15 cellular contexts compared by ENCODE assay signal in the genomic region with DNA sequence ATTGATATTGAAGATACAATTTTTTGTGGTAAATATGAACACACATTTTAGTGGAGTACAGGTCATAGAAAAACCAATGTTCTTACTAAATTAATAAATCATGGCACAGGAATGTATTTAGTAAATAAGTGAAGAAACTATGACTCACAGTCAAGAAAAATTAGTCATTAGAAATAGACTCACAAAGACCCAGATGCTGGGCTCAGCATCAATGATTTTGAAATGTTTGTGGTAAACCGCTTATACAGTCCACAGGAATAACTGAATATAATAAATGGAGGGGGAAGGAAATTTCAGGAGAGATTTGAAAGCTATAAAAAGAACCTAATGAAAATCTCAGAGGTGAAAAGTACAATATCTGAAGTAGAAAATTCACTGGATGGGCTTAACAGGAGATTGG.
A peak's percentile ranks its signal among the peaks of the same experiment; 100 is the strongest.
DNase-seq lines count a peak whose midpoint lies in the region; ATAC-seq and TF ChIP-seq lines count a peak whose summit lies in the region.
"Had no signal": no experiment of that assay in that cellular context is flagged by ENCODE, and none has a peak within 500 bp of the region (broad histone marks: within the 10 kb centered on the region; RNA-seq: fewer than 3 reads in every experiment).

No MANE protein-coding gene starts in this region.

- no peak for ATAC-seq in HG03196 (IDR thresholded peaks at IDR 0.05; ENCODE audit: unreplicated experiment)
- ATAC-seq: activated naive CD4-positive, alpha-beta T cell treated with anti-CD3 and anti-CD28 coated beads, Interleukin-2, amount 50 U/mL, for 72 hours had no signal

- H3K4me1 Mint-ChIP-seq in activated CD4-positive, alpha-beta T cell treated with anti-CD3 and anti-CD28 coated beads, Interleukin-2, amount 10 ng/mL, durations not matched to agents 7 days and 5 days: no peaks in the 10 kb centered on the region
- H3K4me1 Mint-ChIP-seq: mesothelial cell of epicardium had no signal

- no peaks in the 10 kb centered on the region for H3K27me3 ChIP-seq in esophagus squamous epithelium
- H3K27me3 ChIP-seq in hepatocyte: no peaks in the 10 kb centered on the region

- H3K36me3 Mint-ChIP-seq in activated CD4-positive, alpha-beta T cell treated with anti-CD3 and anti-CD28 coated beads, Interleukin-2, amount 10 ng/mL, durations not matched to agents 7 days and 5 days (ENCODE audit: low read depth): no peaks in the 10 kb centered on the region
- H3K36me3 Mint-ChIP-seq: activated naive CD4-positive, alpha-beta T cell treated with anti-CD3 and anti-CD28 coated beads, Interleukin-2, amount 50 U/mL, for 72 hours; mesothelial cell of epicardium had no signal

- H3K36me3 ChIP-seq in esophagus squamous epithelium (no peaks in the 10 kb centered on the region), hepatocyte (replicated peaks; ENCODE audit: insufficient read depth, low read depth) (no peaks in the 10 kb centered on the region)
- H3K36me3 ChIP-seq: HAP-1 had no signal

- intact Hi-C loops in esophagus squamous epithelium (cut with DNase I): no loop called here

- no peaks in the 10 kb centered on the region for H4K20me1 ChIP-seq in hepatocyte (ENCODE audit: insufficient read depth, poor library complexity, severe bottlenecking)

- POLR2A ChIA-PET in activated CD4-positive, alpha-beta T cell treated with anti-CD3 and anti-CD28 coated beads, Interleukin-2, amount 10 ng/mL, durations not matched to agents 7 days and 5 days (lab: Charles Lee): no interaction called here

- H3K27me3 Mint-ChIP-seq in activated CD4-positive, alpha-beta T cell treated with anti-CD3 and anti-CD28 coated beads, Interleukin-2, amount 10 ng/mL, durations not matched to agents 7 days and 5 days: peaks cover 32% of the 10 kb centered on the region

- H3K27ac ChIP-seq in epithelial cell of prostate (peak overlapping the region; percentile 25), esophagus squamous epithelium (no peak overlapping the region), hepatocyte (no peak overlapping the region)
- H3K27ac ChIP-seq: psoas muscle had no signal

- no peaks in the 10 kb centered on the region for H3K79me2 ChIP-seq in hepatocyte

- CTCF ChIA-PET in activated CD4-positive, alpha-beta T cell treated with anti-CD3 and anti-CD28 coated beads, Interleukin-2, amount 10 ng/mL, durations not matched to agents 7 days and 5 days (lab: Charles Lee): no interaction called here

- no peak for TF ChIP-seq CTCF in retinal pigment epithelial cell (conservative IDR thresholded peaks at IDR 0.05; ENCODE audit: low read depth, low read length)
- TF ChIP-seq CTCF in esophagus squamous epithelium (IDR thresholded peaks at IDR 0.05): no peak
- TF ChIP-seq CTCF in hepatocyte (IDR thresholded peaks at IDR 0.05; ENCODE audit: poor library complexity): no peak

- H3K4me1 ChIP-seq in esophagus squamous epithelium: no peaks in the 10 kb centered on the region
- H3K4me1 ChIP-seq in hepatocyte (ENCODE audit: insufficient read depth): no peaks in the 10 kb centered on the region
- H3K4me1 ChIP-seq: HAP-1, psoas muscle had no signal

- H3K9me2 ChIP-seq in hepatocyte (replicated peaks; ENCODE audit: insufficient read depth): no peaks in the 10 kb centered on the region

- no peaks in the 10 kb centered on the region for H3K9me3 Mint-ChIP-seq in activated CD4-positive, alpha-beta T cell treated with anti-CD3 and anti-CD28 coated beads, Interleukin-2, amount 10 ng/mL, durations not matched to agents 7 days and 5 days
- H3K9me3 Mint-ChIP-seq: activated naive CD4-positive, alpha-beta T cell treated with anti-CD3 and anti-CD28 coated beads, Interleukin-2, amount 50 U/mL, for 72 hours; dendritic cell treated with granulocyte-macrophage colony-stimulating factor and Interleukin-4, amounts not matched to agents 40 ng/mL and 50 ng/mL, for 4 days; stimulated activated naive CD8-positive, alpha-beta T cell treated with anti-CD3 and anti-CD28 coated beads, Interleukin-15, Interleukin-2, amounts not matched to agents 100 ng/mL and 50 ng/mL, for 24 hours had no signal

- no peak overlapping the region for H3K4me3 Mint-ChIP-seq in activated CD4-positive, alpha-beta T cell treated with anti-CD3 and anti-CD28 coated beads, Interleukin-2, amount 10 ng/mL, durations not matched to agents 7 days and 5 days
- H3K4me3 Mint-ChIP-seq: dendritic cell treated with granulocyte-macrophage colony-stimulating factor and Interleukin-4, amounts not matched to agents 40 ng/mL and 50 ng/mL, for 4 days; mesothelial cell of epicardium; stimulated activated naive CD8-positive, alpha-beta T cell treated with anti-CD3 and anti-CD28 coated beads, Interleukin-15, Interleukin-2, amounts not matched to agents 100 ng/mL and 50 ng/mL, for 24 hours had no signal

- H3K9me3 ChIP-seq in esophagus squamous epithelium: no peaks in the 10 kb centered on the region
- no peaks in the 10 kb centered on the region for H3K9me3 ChIP-seq in hepatocyte (ENCODE audit: low read depth)
- H3K9me3 ChIP-seq: HAP-1 had no signal

- 53 to 61% methylated on average over 1 of the region's 1 CpG for WGBS in esophagus squamous epithelium, 2 donors
- WGBS in hepatocyte (ENCODE audit: low lambda C conversion rate, missing lambda C conversion rate): 93% methylated on average over 1 of the region's 1 CpG

- H3K4me3 ChIP-seq in retinal pigment epithelial cell (ENCODE audit: low read length) (no peak overlapping the region), esophagus squamous epithelium (no peak overlapping the region), hepatocyte (no peak overlapping the region)
- H3K4me3 ChIP-seq: HAP-1, psoas muscle had no signal

- no peak overlapping the region for H2AFZ ChIP-seq in hepatocyte

- H3K4me2 ChIP-seq in hepatocyte: no peak overlapping the region

- TF ChIP-seq POLR2A in esophagus squamous epithelium (IDR thresholded peaks at IDR 0.05): no peak

- DNase-seq in GM04503 (ENCODE audit: low read depth) (peak; percentile 76), NOMO-1 treated with DMSO at 0.1 percent for 48 hours (lab: John Stamatoyannopoulos, UW; ENCODE audit: unreplicated experiment) (peak; percentile 71), epithelial cell of prostate (ENCODE audit: low read depth, low spot score) (peak; percentile 68), retinal pigment epithelial cell (ENCODE audit: low read depth) (peak; percentile 85), esophagus squamous epithelium (lab: John Stamatoyannopoulos, UW) (no peak), hepatocyte (ENCODE audit: low spot score) (no peak)
- no peak for DNase-seq in activated CD4-positive, alpha-beta T cell treated with anti-CD3 and anti-CD28 coated beads, Interleukin-2, amount 10 ng/mL, durations not matched to agents 7 days and 5 days
- DNase-seq: psoas muscle; stimulated activated CD4-positive, alpha-beta T cell treated with anti-CD3 and anti-CD28 coated beads, Interleukin-4, amount 100 ng/mL, for 4 hours had no signal

- H3K27ac Mint-ChIP-seq in activated CD4-positive, alpha-beta T cell treated with anti-CD3 and anti-CD28 coated beads, Interleukin-2, amount 10 ng/mL, durations not matched to agents 7 days and 5 days: no peak overlapping the region
- H3K27ac Mint-ChIP-seq: activated naive CD4-positive, alpha-beta T cell treated with anti-CD3 and anti-CD28 coated beads, Interleukin-2, amount 50 U/mL, for 72 hours; dendritic cell treated with granulocyte-macrophage colony-stimulating factor and Interleukin-4, amounts not matched to agents 40 ng/mL and 50 ng/mL, for 4 days; mesothelial cell of epicardium; stimulated activated naive CD8-positive, alpha-beta T cell treated with anti-CD3 and anti-CD28 coated beads, Interleukin-15, Interleukin-2, amounts not matched to agents 100 ng/mL and 50 ng/mL, for 24 hours had no signal

Comparison
In these comparisons a context has a peak if more than half of its experiments do, and no peak if none do; other contexts are left out.
1. DNase-seq: peak in GM04503 (single experiment), NOMO-1 treated with DMSO at 0.1 percent for 48 hours (single experiment), epithelial cell of prostate (single experiment) and retinal pigment epithelial cell (single experiment); none in esophagus squamous epithelium (single experiment), activated CD4-positive, alpha-beta T cell treated with anti-CD3 and anti-CD28 coated beads, Interleukin-2, amount 10 ng/mL, durations not matched to agents 7 days and 5 days (single experiment) and hepatocyte (single experiment).